Comparison of ENCODE assay signal across 33 cellular contexts in the genomic region with DNA sequence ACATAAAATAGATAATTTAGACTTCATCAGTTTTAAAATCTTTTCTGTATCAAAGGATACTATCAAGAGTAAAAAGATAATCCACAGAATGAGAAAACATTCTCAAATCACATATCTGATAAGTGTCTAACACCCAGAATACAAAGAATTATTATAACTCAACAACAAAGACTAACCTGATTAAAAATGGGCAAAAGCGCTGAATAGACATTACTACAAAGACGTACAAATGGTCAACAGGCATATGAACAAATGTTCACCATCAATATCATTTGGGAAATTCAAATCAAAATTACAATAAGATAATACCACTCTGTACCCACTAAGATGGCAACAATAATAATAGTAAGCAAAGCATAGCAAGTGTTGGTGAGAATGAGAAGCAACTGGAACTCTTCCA.
"Had no signal": no experiment of that assay in that cellular context is flagged by ENCODE, and none has a peak within 500 bp of the region (broad histone marks: within the 10 kb centered on the region; RNA-seq: fewer than 3 reads in every experiment).

No MANE protein-coding gene starts in this region.

- H3K27me3 ChIP-seq: adrenal gland, ascending aorta, body of pancreas, brain microvascular endothelial cell, breast epithelium, cardiac muscle cell had no signal

- H3K27ac ChIP-seq: adrenal gland, ascending aorta, body of pancreas, brain microvascular endothelial cell, breast epithelium, cardiac muscle cell had no signal

- H3K4me3 ChIP-seq: adrenal gland, ascending aorta, body of pancreas, breast epithelium, cardiac muscle cell had no signal

- DNase-seq: activated effector memory CD4-positive, alpha-beta T cell treated with anti-CD3 and anti-CD28 coated beads, Interleukin-2, amount 50 U/mL, for 16 hours; activated effector memory CD4-positive, alpha-beta T cell treated with Interleukin-2 at 50 U/mL for 16 hours; activated gamma-delta T cell; activated gamma-delta T cell treated with Interleukin-2 at 50 U/mL for 16 hours; activated naive CD4-positive, alpha-beta T cell; activated naive CD4-positive, alpha-beta T cell treated with anti-CD3 and anti-CD28 coated beads for 36 hours; activated naive CD4-positive, alpha-beta T cell treated with anti-CD3 and anti-CD28 coated beads, Interleukin-2, amount 10 ng/mL, durations not matched to agents 7 days and 5 days; activated naive CD4-positive, alpha-beta T cell treated with anti-CD3 and anti-CD28 coated beads, Interleukin-2, amount 50 U/mL, for 16 hours; activated naive CD4-positive, alpha-beta T cell treated with Interleukin-2 at 50 U/mL for 16 hours; activated naive CD8-positive, alpha-beta T cell treated with anti-CD3 and anti-CD28 coated beads for 36 hours; activated naive CD8-positive, alpha-beta T cell treated with anti-CD3 and anti-CD28 coated beads, Interleukin-2, amount 10 ng/mL, durations not matched to agents 7 days and 5 days; activated naive CD8-positive, alpha-beta T cell treated with anti-CD3 and anti-CD28 coated beads, Interleukin-2, amount 50 U/mL, for 24 hours; activated T-cell treated with anti-CD3 and anti-CD28 coated beads, Interleukin-2, amount 50 U/mL, for 24 hours; activated T-cell treated with anti-CD3 and anti-CD28 coated beads, Interleukin-2, amount 50 U/mL, for 4 hours; activated T-cell treated with anti-CD3 and anti-CD28 coated beads, Interleukin-2, amount 50 U/mL, for 48 hours; activated T-cell treated with anti-CD3 and anti-CD28 coated beads, Interleukin-2, amount 50 U/mL, for 72 hours; adrenal gland; amniotic stem cell; amygdala; anterior cingulate cortex; aorta; body of pancreas; brain microvascular endothelial cell; caudate nucleus; central memory CD4-positive, alpha-beta T cell; cerebellar nuclear complex had no signal

- H3K36me3 ChIP-seq: adrenal gland, ascending aorta, brain microvascular endothelial cell, breast epithelium, cardiac muscle cell had no signal

- FAIRE-seq: astrocyte, bronchial epithelial cell had no signal

- ATAC-seq: activated naive CD4-positive, alpha-beta T cell treated with anti-CD3 and anti-CD28 coated beads, Interleukin-2, amount 50 U/mL, for 72 hours; activated naive CD8-positive, alpha-beta T cell treated with anti-CD3 and anti-CD28 coated beads, Interleukin-2, amount 50 U/mL, for 24 hours; activated T-cell treated with anti-CD3 and anti-CD28 coated beads, Interleukin-2, amount 50 U/mL, for 4 hours; activated T-cell treated with anti-CD3 and anti-CD28 coated beads, Interleukin-2, amount 50 U/mL, for 72 hours; activated T-helper 17 cell treated with anti-CD3 and anti-CD28 coated beads, Interleukin-2, amount 50 U/mL, for 72 hours; body of pancreas had no signal

- H3K9me3 ChIP-seq: adrenal gland, ascending aorta, body of pancreas, breast epithelium had no signal

- H3K4me1 ChIP-seq: adrenal gland, ascending aorta, body of pancreas, breast epithelium had no signal
